8 cellular contexts compared by ENCODE assay signal in genomic region chr12:106282457-106283097, GRCh38. TPM values are rescaled to one million over a fixed set of nuclear protein-coding genes. Genes with fewer than 3 reads are reported as not detected.
DNase-seq lines count a peak whose midpoint lies in the region; ATAC-seq lines count a peak whose summit lies in the region.

No MANE protein-coding gene starts in this region.

- H3K4me3 ChIP-seq in Karpas-422 (ENCODE audit: low read length): no peak overlapping the region

- H3K79me2 ChIP-seq in Karpas-422 (ENCODE audit: low read length): no peaks in the 10 kb centered on the region

- no peak overlapping the region for H3K9ac ChIP-seq in Karpas-422 (ENCODE audit: low read length)

- DNase-seq in SHP77 (lab: John Stamatoyannopoulos, UW) (peak; percentile 50 to 59), SHP77 treated with DMSO at 0.1 percent for 48 hours (lab: John Stamatoyannopoulos, UW) (no peak), Karpas-422 (peak; percentile 85), T-helper 1 cell (peak in 4 of 5 donors; percentile 24 to 48 (median 27)), astrocyte of the hippocampus (ENCODE audit: low read depth, low spot score) (peak; percentile 45), inferior parietal cortex (ENCODE audit: extremely low spot score) (peak; percentile 29)
- DNase-seq in stimulated activated CD4-positive, alpha-beta T cell treated with anti-CD3 and anti-CD28 coated beads, Interleukin-4, amount 100 ng/mL, for 4 hours: peak; percentile 32 to 43

- H2AFZ ChIP-seq in Karpas-422 (ENCODE audit: low read length): no peak overlapping the region

- H3K4me2 ChIP-seq in Karpas-422 (ENCODE audit: low read depth, low read length, poor library complexity, severe bottlenecking): no peak overlapping the region

- H3K9me2 ChIP-seq in Karpas-422 (replicated peaks; ENCODE audit: insufficient read depth, low read length): no peaks in the 10 kb centered on the region

- ATAC-seq in GM18511 (IDR thresholded peaks at IDR 0.05; ENCODE audit: unreplicated experiment): no peak

- H3K27ac ChIP-seq in Karpas-422 (ENCODE audit: low read length): no peak overlapping the region

- no peaks in the 10 kb centered on the region for H3K9me3 ChIP-seq in Karpas-422 (ENCODE audit: low read length)

- H3K36me3 ChIP-seq in Karpas-422 (ENCODE audit: insufficient read depth, low read length): no peaks in the 10 kb centered on the region

- no peaks in the 10 kb centered on the region for H3K27me3 ChIP-seq in Karpas-422 (ENCODE audit: low read length)

- H4K20me1 ChIP-seq in Karpas-422 (ENCODE audit: insufficient read depth, low read depth, low read length): no peaks in the 10 kb centered on the region

- peaks cover 31% of the 10 kb centered on the region for H3K4me1 ChIP-seq in Karpas-422 (ENCODE audit: low read length)

RNA-seq across cellular contexts. Expression of gene TCP11L2, which starts 20.0 kb away (rescaled TPM):
- 40.1 and 55.9 TPM in 2 replicates for total RNA-seq in Karpas-422 (2014; rRNA removed; shearing (Covaris generic); ENCODE audit: low replicate concordance)

RNA-seq across cellular contexts. Expression of gene CKAP4, which starts 34.8 kb away (rescaled TPM):
- not detected in 2 replicates for total RNA-seq in Karpas-422 (2014; rRNA removed; shearing (Covaris generic); ENCODE audit: low replicate concordance)
